In the genomic region with DNA sequence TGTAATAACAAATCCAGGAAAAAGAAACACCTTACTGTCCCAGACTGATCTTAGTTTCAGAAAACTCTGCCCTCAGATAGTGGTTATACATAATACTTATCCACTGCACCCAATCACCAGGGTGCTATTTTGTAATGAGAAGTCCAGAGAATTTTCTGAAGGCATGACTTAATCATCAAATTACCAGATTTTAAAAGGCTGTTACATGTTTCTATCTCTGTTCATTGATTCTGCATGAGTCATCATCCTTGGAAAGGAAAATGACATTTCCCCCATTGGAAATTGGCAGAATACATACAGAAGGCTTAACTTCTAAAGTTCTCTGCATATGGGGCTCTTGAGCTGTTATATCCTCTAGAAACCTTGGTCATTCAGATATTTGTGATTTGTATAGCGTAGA, we compare ENCODE assay signal across 19 cellular contexts.
DNase-seq lines count a peak whose midpoint lies in the region; ATAC-seq and TF ChIP-seq lines count a peak whose summit lies in the region.
"Had no signal": no experiment of that assay in that cellular context is flagged by ENCODE, and none has a peak within 500 bp of the region (broad histone marks: within the 10 kb centered on the region; RNA-seq: fewer than 3 reads in every experiment).

No MANE protein-coding gene starts in this region.

- TF ChIP-seq POLR2A in stomach (IDR thresholded peaks at IDR 0.05) (no peak), gastroesophageal sphincter (IDR thresholded peaks at IDR 0.05) (no peak)

- peaks cover 4% of the 10 kb centered on the region for H3K9me3 Mint-ChIP-seq in mesothelial cell of epicardium
- H3K9me3 Mint-ChIP-seq: activated B cell treated with CpG ODN at 0.5 μM for 24 hours had no signal

- peaks cover 36% of the 10 kb centered on the region for H3K4me1 ChIP-seq in RWPE2 (ENCODE audit: insufficient read depth, poor library complexity, severe bottlenecking)
- peaks cover 22% of the 10 kb centered on the region for H3K4me1 ChIP-seq in BE2C
- H3K4me1 ChIP-seq in stomach: peaks cover 0 to 2% (median under 1%) of the 10 kb centered on the region in 4 donors
- H3K4me1 ChIP-seq in gastroesophageal sphincter: no peaks in the 10 kb centered on the region

- no peaks in the 10 kb centered on the region for H3K36me3 ChIP-seq in RWPE2 (ENCODE audit: low read depth)
- H3K36me3 ChIP-seq in BE2C: no peaks in the 10 kb centered on the region
- no peaks in the 10 kb centered on the region for H3K36me3 ChIP-seq in stomach
- no peaks in the 10 kb centered on the region for H3K36me3 ChIP-seq in gastroesophageal sphincter
- H3K36me3 ChIP-seq: upper lobe of left lung had no signal

- TF ChIP-seq EP300 in stomach (IDR thresholded peaks at IDR 0.05): no peak
- no peak for TF ChIP-seq EP300 in gastroesophageal sphincter (IDR thresholded peaks at IDR 0.05)

- H3K27me3 Mint-ChIP-seq in mesothelial cell of epicardium (ENCODE audit: low read depth): no peaks in the 10 kb centered on the region
- H3K27me3 Mint-ChIP-seq: CD8-positive, alpha-beta memory T cell; stimulated activated naive CD8-positive, alpha-beta T cell treated with anti-CD3 and anti-CD28 coated beads, Interleukin-15, amount 100 ng/mL, for 72 hours had no signal

- peaks cover 42% of the 10 kb centered on the region for H3K4me1 Mint-ChIP-seq in mesothelial cell of epicardium
- H3K4me1 Mint-ChIP-seq: activated B cell treated with CpG ODN at 0.5 μM for 24 hours; CD8-positive, alpha-beta memory T cell; stimulated activated naive CD8-positive, alpha-beta T cell treated with anti-CD3 and anti-CD28 coated beads, Interleukin-15, amount 100 ng/mL, for 72 hours had no signal

- 90 to 98% (median 96%) methylated on average over 1 of the region's 1 CpG for WGBS in stomach, 5 donors
- WGBS in gastroesophageal sphincter (ENCODE audit: low coverage in 1 of 2), 2 donors: 88 to 100% methylated on average over 1 of the region's 1 CpG

- peaks cover 3% of the 10 kb centered on the region for H3K36me3 Mint-ChIP-seq in mesothelial cell of epicardium
- H3K36me3 Mint-ChIP-seq: CD8-positive, alpha-beta memory T cell had no signal

- H3K4me3 Mint-ChIP-seq in mesothelial cell of epicardium: no peak overlapping the region
- H3K4me3 Mint-ChIP-seq: activated B cell treated with CpG ODN at 0.5 μM for 24 hours; CD8-positive, alpha-beta memory T cell; stimulated activated naive CD8-positive, alpha-beta T cell treated with anti-CD3 and anti-CD28 coated beads, Interleukin-15, amount 100 ng/mL, for 72 hours had no signal

- ATAC-seq in RWPE2 (ENCODE audit: low read depth) (peak; percentile 59), gastroesophageal sphincter (no peak)
- ATAC-seq in stimulated activated naive CD8-positive, alpha-beta T cell treated with anti-CD3 and anti-CD28 coated beads, Interleukin-15, Interleukin-2, amounts not matched to agents 100 U/mL and 50 U/mL, for 24 hours: no peak
- ATAC-seq: K562; sciatic nerve; stimulated activated naive CD8-positive, alpha-beta T cell treated with anti-CD3 and anti-CD28 coated beads, Interleukin-15, amount 100 ng/mL, for 72 hours had no signal

- H3K9me3 ChIP-seq in RWPE2 (ENCODE audit: severe bottlenecking) (no peaks in the 10 kb centered on the region), BE2C (no peaks in the 10 kb centered on the region), stomach (no peaks in the 10 kb centered on the region), gastroesophageal sphincter (no peaks in the 10 kb centered on the region)
- H3K9me3 ChIP-seq: upper lobe of left lung had no signal

- H3K27me3 ChIP-seq in RWPE2 (ENCODE audit: insufficient read depth, poor library complexity, severe bottlenecking): no peaks in the 10 kb centered on the region
- no peaks in the 10 kb centered on the region for H3K27me3 ChIP-seq in BE2C
- H3K27me3 ChIP-seq in stomach: no peaks in the 10 kb centered on the region
- H3K27me3 ChIP-seq in gastroesophageal sphincter: no peaks in the 10 kb centered on the region
- H3K27me3 ChIP-seq: upper lobe of left lung had no signal

- intact Hi-C loops in stomach (cut with DNase I; ENCODE audit: low total_unique reads): no loop called here

- TF ChIP-seq CTCF in RWPE2 (IDR thresholded peaks at IDR 0.05; ENCODE audit: poor library complexity, severe bottlenecking) (no peak), epithelial cell of esophagus (IDR thresholded peaks at IDR 0.05; ENCODE audit: insufficient read depth, low read depth, low read length, missing control alignments) (no peak), mesothelial cell of epicardium (IDR thresholded peaks at IDR 0.05; ENCODE audit: unreplicated experiment) (no peak), BE2C (IDR thresholded peaks at IDR 0.05; ENCODE audit: low read depth, low read length) (no peak), stomach (IDR thresholded peaks at IDR 0.05) (no peak), gastroesophageal sphincter (IDR thresholded peaks at IDR 0.05) (no peak)

- H3K4me3 ChIP-seq in RWPE2 (ENCODE audit: severe bottlenecking): no peak overlapping the region
- no peak overlapping the region for H3K4me3 ChIP-seq in epithelial cell of esophagus (ENCODE audit: low read length)
- no peak overlapping the region for H3K4me3 ChIP-seq in BE2C (ENCODE audit: low read depth, low read length)
- no peak overlapping the region for H3K4me3 ChIP-seq in stomach
- H3K4me3 ChIP-seq in gastroesophageal sphincter: no peak overlapping the region
- H3K4me3 ChIP-seq: K562, upper lobe of left lung had no signal

- H3K27ac Mint-ChIP-seq in mesothelial cell of epicardium: peak overlapping the region; percentile 37
- H3K27ac Mint-ChIP-seq: activated B cell treated with CpG ODN at 0.5 μM for 24 hours; CD8-positive, alpha-beta memory T cell; stimulated activated naive CD8-positive, alpha-beta T cell treated with anti-CD3 and anti-CD28 coated beads, Interleukin-15, amount 100 ng/mL, for 72 hours had no signal

- DNase-seq in GM03348 (ENCODE audit: low spot score): peak; percentile 39
- DNase-seq in RWPE2 (ENCODE audit: low spot score): no peak
- peak; percentile 41 for DNase-seq in epithelial cell of esophagus (ENCODE audit: low read depth)
- DNase-seq in mesothelial cell of epicardium (ENCODE audit: low spot score in 2 of 2, unreplicated experiment in 2 of 2): no peak
- DNase-seq in BE2C: no peak
- no peak for DNase-seq in stomach
- DNase-seq in stimulated activated naive CD8-positive, alpha-beta T cell treated with anti-CD3 and anti-CD28 coated beads, Interleukin-15, Interleukin-2, amounts not matched to agents 100 U/mL and 50 U/mL, for 24 hours: no peak
- DNase-seq: activated B cell treated with CpG ODN at 0.5 μM for 24 hours; CD8-positive, alpha-beta memory T cell; cerebellar nuclear complex; glutamatergic neuron; NCI-H524 treated with DMSO at 0.1 percent for 48 hours; SIG-M5; stimulated activated naive CD8-positive, alpha-beta T cell treated with anti-CD3 and anti-CD28 coated beads, Interleukin-15, amount 100 ng/mL, for 72 hours; T-helper 2 cell; upper lobe of left lung had no signal

- no peak overlapping the region for H3K27ac ChIP-seq in RWPE2 (ENCODE audit: poor library complexity, severe bottlenecking)
- H3K27ac ChIP-seq in stomach: no peak overlapping the region
- no peak overlapping the region for H3K27ac ChIP-seq in gastroesophageal sphincter
- H3K27ac ChIP-seq: upper lobe of left lung had no signal

Comparison
In these comparisons a context has a peak if more than half of its experiments do, and no peak if none do; other contexts are left out.
1. DNase-seq: peak in GM03348 (single experiment) and epithelial cell of esophagus (single experiment); none in RWPE2 (single experiment), mesothelial cell of epicardium (0 of 2), BE2C (single experiment), stomach (single experiment) and stimulated activated naive CD8-positive, alpha-beta T cell treated with anti-CD3 and anti-CD28 coated beads, Interleukin-15, Interleukin-2, amounts not matched to agents 100 U/mL and 50 U/mL, for 24 hours (single experiment).